ENCODE assay signal across 14 cellular contexts in genomic region chr3:64149886-64150285, GRCh38.
DNase-seq lines count a peak whose midpoint lies in the region; ATAC-seq and TF ChIP-seq lines count a peak whose summit lies in the region.
"Had no signal": no experiment of that assay in that cellular context is flagged by ENCODE, and none has a peak within 500 bp of the region (broad histone marks: within the 10 kb centered on the region; RNA-seq: fewer than 3 reads in every experiment).

No MANE protein-coding gene starts in this region.

- no peak for TF ChIP-seq CTCF in brain microvascular endothelial cell (IDR thresholded peaks at IDR 0.05; ENCODE audit: low read depth, low read length, missing control alignments)
- TF ChIP-seq CTCF in smooth muscle cell (IDR thresholded peaks at IDR 0.05; ENCODE audit: borderline replicate concordance, insufficient read depth, poor library complexity, severe bottlenecking), result no peak

- H3K23ac ChIP-seq in mesenchymal stem cell (ENCODE audit: low read length in 2 of 2), result no peak overlapping the region

- DNase-seq in brain microvascular endothelial cell (no peak), mesenchymal stem cell (no peak), smooth muscle cell (lab: John Stamatoyannopoulos, UW; ENCODE audit: unreplicated experiment) (no peak), AML-193 (lab: John Stamatoyannopoulos, UW) (no peak), foreskin melanocyte (no peak)
- DNase-seq: activated CD4-positive, alpha-beta T cell treated with anti-CD3 and anti-CD28 coated beads for 48 hours; foreskin keratinocyte; NCI-H2029 treated with DMSO at 0.1 percent for 48 hours; nucleus accumbens; SK-N-SH had no signal

- no peak overlapping the region for H2AK5ac ChIP-seq in mesenchymal stem cell (ENCODE audit: low read length, severe bottlenecking)

- H4K20me1 ChIP-seq in BLaER1 (no peaks in the 10 kb centered on the region), smooth muscle cell (ENCODE audit: low read depth) (no peaks in the 10 kb centered on the region)

- H3F3A ChIP-seq in smooth muscle cell (ENCODE audit: low read depth), result peaks cover 44% of the 10 kb centered on the region

- H3K27ac ChIP-seq in BLaER1 (no peak overlapping the region), brain microvascular endothelial cell (peak overlapping the region; percentile 93), mesenchymal stem cell (ENCODE audit: low read length, poor library complexity, severe bottlenecking) (peak overlapping the region; percentile 51), smooth muscle cell (ENCODE audit: low read depth) (peak overlapping the region; percentile 99)
- H3K27ac ChIP-seq: foreskin keratinocyte had no signal

- no peak overlapping the region for H4K8ac ChIP-seq in mesenchymal stem cell (ENCODE audit: low read length)

- no peaks in the 10 kb centered on the region for H3K79me2 ChIP-seq in smooth muscle cell (ENCODE audit: low read depth)

- H3K79me1 ChIP-seq in mesenchymal stem cell (replicated peaks; ENCODE audit: low read length, poor library complexity, severe bottlenecking), result peaks cover 44% of the 10 kb centered on the region

- peak overlapping the region in 1 of 2 experiments; percentile 12 for H3K4ac ChIP-seq in mesenchymal stem cell (ENCODE audit: low read depth in 1 of 2, low read length in 2 of 2)

- H3K9ac ChIP-seq in BLaER1, result no peak overlapping the region
- no peak overlapping the region for H3K9ac ChIP-seq in mesenchymal stem cell (ENCODE audit: low read length)
- H3K9ac ChIP-seq in smooth muscle cell (ENCODE audit: low read depth), result peak overlapping the region; percentile 93
- H3K9ac ChIP-seq: SK-N-SH had no signal

- H3K14ac ChIP-seq in mesenchymal stem cell (ENCODE audit: low read length in 2 of 2), result peak overlapping the region in 1 of 2 experiments; percentile 79

- peak overlapping the region; percentile 11; the same call in 1 of the 2 replicates for H3K4me2 ChIP-seq in BLaER1
- no peak overlapping the region for H3K4me2 ChIP-seq in mesenchymal stem cell (ENCODE audit: low read length, poor library complexity, severe bottlenecking)
- peak overlapping the region; percentile 77 for H3K4me2 ChIP-seq in smooth muscle cell
- H3K4me2 ChIP-seq: SK-N-SH had no signal

- ATAC-seq in HG02798 (IDR thresholded peaks at IDR 0.05; ENCODE audit: poor library complexity, unreplicated experiment), result no peak
- no peak for ATAC-seq in GM21447 (IDR thresholded peaks at IDR 0.05; ENCODE audit: unreplicated experiment)

- no peak overlapping the region for H2BK5ac ChIP-seq in mesenchymal stem cell (ENCODE audit: low read depth, low read length, poor library complexity, severe bottlenecking)

- H3K36me3 ChIP-seq in BLaER1, result no peaks in the 10 kb centered on the region
- H3K36me3 ChIP-seq in brain microvascular endothelial cell (replicated peaks), result peaks cover 22% of the 10 kb centered on the region
- peaks cover 58 to 88% of the 10 kb centered on the region in 2 experiments for H3K36me3 ChIP-seq in mesenchymal stem cell (ENCODE audit: control insufficient read depth in 1 of 2, insufficient read depth in 2 of 2, low read depth in 1 of 2, low read length in 2 of 2)
- peaks cover 17% of the 10 kb centered on the region for H3K36me3 ChIP-seq in smooth muscle cell (ENCODE audit: low read depth)
- H3K36me3 ChIP-seq: cardiac muscle cell had no signal

- H3K9me3 ChIP-seq in BLaER1 (0 out of 2 replicates have a peak, but pooled peaks cover 4% of the 10 kb centered on the region), mesenchymal stem cell (ENCODE audit: control insufficient read depth, low read length) (no peaks in the 10 kb centered on the region), smooth muscle cell (replicated peaks; ENCODE audit: low read depth) (no peaks in the 10 kb centered on the region)
- H3K9me3 ChIP-seq: SK-N-SH had no signal

- no peak overlapping the region for H2BK15ac ChIP-seq in mesenchymal stem cell (ENCODE audit: low read depth, poor library complexity, severe bottlenecking)

- H3K18ac ChIP-seq in mesenchymal stem cell (ENCODE audit: low read depth in 1 of 2, low read length in 2 of 2), result peak overlapping the region; percentile 7 to 61

- no peak overlapping the region for H2BK120ac ChIP-seq in mesenchymal stem cell (ENCODE audit: low read depth, low read length)

- peaks cover 16% of the 10 kb centered on the region for H3K4me1 ChIP-seq in BLaER1
- H3K4me1 ChIP-seq in mesenchymal stem cell (ENCODE audit: control insufficient read depth, insufficient read depth, low read depth, low read length), result peaks cover 21% of the 10 kb centered on the region
- H3K4me1 ChIP-seq in smooth muscle cell (ENCODE audit: low read depth), result peaks cover 20% of the 10 kb centered on the region
- H3K4me1 ChIP-seq: foreskin keratinocyte had no signal

- H4K91ac ChIP-seq in mesenchymal stem cell (ENCODE audit: low read length), result no peak overlapping the region

- H2AFZ ChIP-seq in mesenchymal stem cell (ENCODE audit: low read depth, low read length) (no peak overlapping the region), smooth muscle cell (ENCODE audit: low read depth) (no peak overlapping the region)

- peak overlapping the region; percentile 12 to 81 for H2BK12ac ChIP-seq in mesenchymal stem cell (ENCODE audit: low read length in 2 of 2)

- in situ Hi-C loops in brain microvascular endothelial cell (cut with HindIII; ENCODE audit: low pct_ligation_motif_present, low sequenced_read_pairs), result no loop called here

- 82% methylated on average over 5 of the region's 6 CpGs for WGBS in mesenchymal stem cell
- 67% methylated on average over 6 of the region's 6 CpGs for WGBS in smooth muscle cell (ENCODE audit: low lambda C conversion rate)

- H3K4me3 ChIP-seq in BLaER1 (no peak overlapping the region), brain microvascular endothelial cell (ENCODE audit: low read depth, low read length) (no peak overlapping the region), mesenchymal stem cell (ENCODE audit: insufficient read depth in 1 of 2, low read depth in 1 of 2, low read length in 2 of 2) (no peak overlapping the region), smooth muscle cell (no peak overlapping the region)
- H3K4me3 ChIP-seq: cardiac muscle cell had no signal

- H3K27me3 ChIP-seq in BLaER1, result no peaks in the 10 kb centered on the region
- H3K27me3 ChIP-seq in brain microvascular endothelial cell (replicated peaks), result no peaks in the 10 kb centered on the region
- no peaks in the 10 kb centered on the region for H3K27me3 ChIP-seq in mesenchymal stem cell (ENCODE audit: control insufficient read depth in 1 of 2, insufficient read depth in 1 of 2, low read length in 2 of 2)
- no peaks in the 10 kb centered on the region for H3K27me3 ChIP-seq in smooth muscle cell (ENCODE audit: low read depth)
- H3K27me3 ChIP-seq: cardiac muscle cell, foreskin keratinocyte had no signal
